8 cellular contexts compared by ENCODE assay signal in the genomic region with DNA sequence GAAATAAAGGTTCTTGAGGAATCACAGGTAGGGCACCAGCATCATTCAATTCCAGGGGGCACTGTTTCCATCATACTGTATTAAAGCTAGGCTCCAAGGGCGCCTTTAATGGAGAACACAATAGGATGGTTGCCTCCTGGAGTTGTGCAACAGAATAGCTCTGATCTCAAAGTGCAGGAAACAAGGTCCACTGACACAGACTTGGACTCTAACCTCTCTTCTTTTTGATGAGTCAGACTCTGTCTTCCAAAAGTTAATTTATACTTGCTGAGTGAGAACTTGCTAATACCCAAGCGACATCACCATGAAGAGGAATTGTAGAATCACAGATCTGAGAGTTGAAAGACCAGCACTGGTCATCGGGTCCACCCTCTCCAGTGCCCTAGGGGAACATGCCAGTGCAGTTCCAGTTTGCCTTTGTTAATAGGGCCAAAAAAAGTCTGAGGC.
DNase-seq lines count a peak whose midpoint lies in the region; ATAC-seq and TF ChIP-seq lines count a peak whose summit lies in the region.
"Had no signal": no experiment of that assay in that cellular context is flagged by ENCODE, and none has a peak within 500 bp of the region (broad histone marks: within the 10 kb centered on the region; RNA-seq: fewer than 3 reads in every experiment).

No MANE protein-coding gene starts in this region.

- peaks cover 30% of the 10 kb centered on the region for H3K4me1 Mint-ChIP-seq in activated T-cell treated with anti-CD3 and anti-CD28 coated beads, Interleukin-2, amount 50 U/mL, for 72 hours (ENCODE audit: low read depth)
- H3K4me1 Mint-ChIP-seq in natural killer cell treated with Interleukin-12 subunit alpha and Interleukin-12 subunit beta and Interleukin-15 and Interleukin-18, amount 100 ng/mL, for 72 hours (ENCODE audit: low read depth in 2 of 2): peaks cover 0 to 10% of the 10 kb centered on the region in 2 donors

- no peak for TF ChIP-seq POLR2A in tibial nerve (IDR thresholded peaks at IDR 0.05)

- DNase-seq in HFF-Myc (ENCODE audit: extremely low read depth, low read depth) (peak; percentile 26), astrocyte of the spinal cord (ENCODE audit: low read depth, low spot score) (no peak), kidney epithelial cell (ENCODE audit: low read depth) (peak; percentile 56), tibial nerve (ENCODE audit: low spot score in 2 of 2) (no peak), NCI-H510A (lab: John Stamatoyannopoulos, UW) (no peak)
- no peak for DNase-seq in activated T-cell treated with anti-CD3 and anti-CD28 coated beads, Interleukin-2, amount 50 U/mL, for 72 hours
- DNase-seq in natural killer cell treated with Interleukin-12 subunit alpha and Interleukin-12 subunit beta and Interleukin-15 and Interleukin-18, amount 100 ng/mL, for 72 hours (ENCODE audit: low spot score): no peak
- DNase-seq: activated CD4-positive, alpha-beta memory T cell treated with anti-CD3 and anti-CD28 coated beads, Interleukin-2, amount 10 ng/mL, durations not matched to agents 7 days and 5 days had no signal

- no peak overlapping the region for H3K4me3 Mint-ChIP-seq in activated T-cell treated with anti-CD3 and anti-CD28 coated beads, Interleukin-2, amount 50 U/mL, for 72 hours
- no peak overlapping the region for H3K4me3 Mint-ChIP-seq in natural killer cell treated with Interleukin-12 subunit alpha and Interleukin-12 subunit beta and Interleukin-15 and Interleukin-18, amount 100 ng/mL, for 72 hours
- H3K4me3 Mint-ChIP-seq: activated CD4-positive, alpha-beta memory T cell treated with anti-CD3 and anti-CD28 coated beads, Interleukin-2, amount 10 ng/mL, durations not matched to agents 7 days and 5 days had no signal

- WGBS in tibial nerve, 2 donors: 68 to 75% methylated on average over 3 of the region's 3 CpGs

- no peaks in the 10 kb centered on the region for H3K36me3 ChIP-seq in kidney epithelial cell (ENCODE audit: control insufficient read depth, insufficient read depth, low read length)
- no peaks in the 10 kb centered on the region for H3K36me3 ChIP-seq in tibial nerve

- ATAC-seq in activated T-cell treated with anti-CD3 and anti-CD28 coated beads, Interleukin-2, amount 50 U/mL, for 72 hours (replicated peaks in 1 of 2): no peak
- ATAC-seq in natural killer cell treated with Interleukin-12 subunit alpha and Interleukin-12 subunit beta and Interleukin-15 and Interleukin-18, amount 100 ng/mL, for 72 hours: no peak

- no peak for TF ChIP-seq EP300 in tibial nerve (IDR thresholded peaks at IDR 0.05)

- no peak for TF ChIP-seq CTCF in HFF-Myc (IDR thresholded peaks at IDR 0.05; ENCODE audit: low read depth, low read length, missing control alignments)
- peak; percentile 10 for TF ChIP-seq CTCF in astrocyte of the spinal cord (IDR thresholded peaks at IDR 0.05; ENCODE audit: low read depth, low read length)
- peak; percentile 29 for TF ChIP-seq CTCF in kidney epithelial cell (IDR thresholded peaks at IDR 0.05; ENCODE audit: insufficient read depth, low read length, poor library complexity, severe bottlenecking)
- TF ChIP-seq CTCF in tibial nerve (IDR thresholded peaks at IDR 0.05): no peak

- no peak overlapping the region for H3K27ac Mint-ChIP-seq in activated T-cell treated with anti-CD3 and anti-CD28 coated beads, Interleukin-2, amount 50 U/mL, for 72 hours
- H3K27ac Mint-ChIP-seq in natural killer cell treated with Interleukin-12 subunit alpha and Interleukin-12 subunit beta and Interleukin-15 and Interleukin-18, amount 100 ng/mL, for 72 hours: no peak overlapping the region
- H3K27ac Mint-ChIP-seq: activated CD4-positive, alpha-beta memory T cell treated with anti-CD3 and anti-CD28 coated beads, Interleukin-2, amount 10 ng/mL, durations not matched to agents 7 days and 5 days had no signal

- H3K4me1 ChIP-seq in tibial nerve: peaks cover 0 to 73% (median 42%) of the 10 kb centered on the region in 4 donors

- no peaks in the 10 kb centered on the region for H3K36me3 Mint-ChIP-seq in activated T-cell treated with anti-CD3 and anti-CD28 coated beads, Interleukin-2, amount 50 U/mL, for 72 hours (ENCODE audit: insufficient read depth in 2 of 2)
- no peaks in the 10 kb centered on the region for H3K36me3 Mint-ChIP-seq in natural killer cell treated with Interleukin-12 subunit alpha and Interleukin-12 subunit beta and Interleukin-15 and Interleukin-18, amount 100 ng/mL, for 72 hours

- in situ Hi-C loops in astrocyte of the spinal cord (cut with HindIII; ENCODE audit: low sequenced_read_pairs): no loop called here

- H3K27me3 ChIP-seq in kidney epithelial cell (ENCODE audit: control insufficient read depth, insufficient read depth, low read length) (no peaks in the 10 kb centered on the region), tibial nerve (no peaks in the 10 kb centered on the region)

- H3K4me3 ChIP-seq in HFF-Myc (replicated peaks; ENCODE audit: low read depth, low read length): no peak overlapping the region
- no peak overlapping the region for H3K4me3 ChIP-seq in astrocyte of the spinal cord (ENCODE audit: low read depth, low read length)
- no peak overlapping the region for H3K4me3 ChIP-seq in kidney epithelial cell (ENCODE audit: low read depth, low read length)
- no peak overlapping the region for H3K4me3 ChIP-seq in tibial nerve

- H3K27ac ChIP-seq in tibial nerve: peak overlapping the region; percentile 28 to 95 (median 72)

- no peaks in the 10 kb centered on the region for H3K27me3 Mint-ChIP-seq in activated T-cell treated with anti-CD3 and anti-CD28 coated beads, Interleukin-2, amount 50 U/mL, for 72 hours (ENCODE audit: low read depth)
- H3K27me3 Mint-ChIP-seq in natural killer cell treated with Interleukin-12 subunit alpha and Interleukin-12 subunit beta and Interleukin-15 and Interleukin-18, amount 100 ng/mL, for 72 hours: no peaks in the 10 kb centered on the region
- H3K27me3 Mint-ChIP-seq: activated CD4-positive, alpha-beta memory T cell treated with anti-CD3 and anti-CD28 coated beads, Interleukin-2, amount 10 ng/mL, durations not matched to agents 7 days and 5 days had no signal

- no peaks in the 10 kb centered on the region for H3K9me3 Mint-ChIP-seq in activated T-cell treated with anti-CD3 and anti-CD28 coated beads, Interleukin-2, amount 50 U/mL, for 72 hours
- no peaks in the 10 kb centered on the region for H3K9me3 Mint-ChIP-seq in natural killer cell treated with Interleukin-12 subunit alpha and Interleukin-12 subunit beta and Interleukin-15 and Interleukin-18, amount 100 ng/mL, for 72 hours
- H3K9me3 Mint-ChIP-seq: activated CD4-positive, alpha-beta memory T cell treated with anti-CD3 and anti-CD28 coated beads, Interleukin-2, amount 10 ng/mL, durations not matched to agents 7 days and 5 days had no signal

- H3K9me3 ChIP-seq in tibial nerve: no peaks in the 10 kb centered on the region

Comparison
In these comparisons a context has a peak if more than half of its experiments do, and no peak if none do; other contexts are left out.
1. DNase-seq: peak in HFF-Myc (single experiment) and kidney epithelial cell (single experiment); none in astrocyte of the spinal cord (single experiment), tibial nerve (0 of 2), activated T-cell treated with anti-CD3 and anti-CD28 coated beads, Interleukin-2, amount 50 U/mL, for 72 hours (0 of 2), natural killer cell treated with Interleukin-12 subunit alpha and Interleukin-12 subunit beta and Interleukin-15 and Interleukin-18, amount 100 ng/mL, for 72 hours (single experiment) and NCI-H510A (single experiment).
2. CTCF ChIP-seq: peak in astrocyte of the spinal cord (single experiment) and kidney epithelial cell (single experiment); none in HFF-Myc (single experiment) and tibial nerve (0 of 5).